In the genomic region with DNA sequence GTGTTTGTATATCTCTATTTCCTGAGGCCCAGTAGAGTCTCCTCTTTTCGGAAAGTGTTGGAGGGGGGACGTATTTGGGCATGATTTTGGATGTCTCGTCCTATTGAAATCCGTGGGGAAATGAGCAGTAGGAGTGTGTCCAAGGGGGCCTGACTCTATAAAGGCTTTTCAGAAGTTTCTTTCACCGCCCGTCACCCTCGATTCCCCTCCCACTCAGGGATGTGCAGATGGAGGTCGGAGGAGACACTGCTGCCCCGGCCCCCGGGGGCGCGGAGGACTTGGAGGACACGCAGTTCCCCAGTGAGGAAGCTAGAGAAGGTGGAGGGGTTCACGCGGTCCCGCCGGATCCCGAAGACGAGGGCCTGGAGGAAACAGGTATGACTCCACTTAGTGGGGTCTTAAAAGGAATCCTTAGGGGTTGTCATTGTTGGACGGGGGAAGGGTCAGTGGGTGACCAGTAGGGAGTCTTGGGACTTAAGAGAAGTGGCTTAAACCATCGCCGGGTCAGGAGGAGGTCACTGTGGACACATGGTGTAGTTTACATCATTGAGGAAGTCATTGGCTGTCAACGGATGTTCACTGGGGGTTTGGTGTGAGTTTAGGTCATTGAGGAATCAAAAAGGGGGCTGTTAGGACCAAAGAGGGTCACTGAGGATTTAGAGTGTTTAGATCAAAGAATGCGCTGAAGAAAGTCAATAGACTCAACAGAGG, we compare ENCODE assay signal across 8 cellular contexts. TPM values are rescaled to one million over a fixed set of nuclear protein-coding genes. Genes with fewer than 3 reads are reported as not detected.
A peak's percentile ranks its signal among the peaks of the same experiment; 100 is the strongest.
DNase-seq lines count a peak whose midpoint lies in the region; ATAC-seq and TF ChIP-seq lines count a peak whose summit lies in the region.

No MANE protein-coding gene starts in this region.

- H3K9me2 ChIP-seq in Loucy (replicated peaks; ENCODE audit: low read depth, low read length) = no peaks in the 10 kb centered on the region

- WGBS in right cardiac atrium = 5% methylated on average over 24 of the region's 24 CpGs

- peak overlapping the region; percentile 94 for H3K4me2 ChIP-seq in Loucy (ENCODE audit: low read depth, low read length, poor library complexity, severe bottlenecking)

- no peaks in the 10 kb centered on the region for H3F3A ChIP-seq in Loucy (ENCODE audit: low read depth)

- H3K79me2 ChIP-seq in Loucy (ENCODE audit: insufficient read depth, low read length) = peaks cover 48% of the 10 kb centered on the region

- H3K27me3 ChIP-seq in Loucy (ENCODE audit: insufficient read depth, low read length, poor library complexity, severe bottlenecking) = no peaks in the 10 kb centered on the region
- no peaks in the 10 kb centered on the region for H3K27me3 ChIP-seq in right cardiac atrium (ENCODE audit: control insufficient read depth, insufficient read depth)
- H3K27me3 ChIP-seq in skeletal muscle tissue (ENCODE audit: control insufficient read depth in 3 of 3, insufficient read depth in 3 of 3, low read length in 3 of 3) = no peaks in the 10 kb centered on the region

- H3K27ac ChIP-seq in right cardiac atrium (ENCODE audit: low read length) (peak overlapping the region; percentile 100), skeletal muscle tissue (ENCODE audit: low read depth, low read length) (peak overlapping the region; percentile 94)

- peaks cover 29% of the 10 kb centered on the region for H3K4me1 ChIP-seq in Loucy (ENCODE audit: insufficient read depth, low read length, poor library complexity, severe bottlenecking)
- H3K4me1 ChIP-seq in right cardiac atrium (ENCODE audit: control insufficient read depth, insufficient read depth, low read length) = peaks cover 2% of the 10 kb centered on the region
- peaks cover 8 to 23% (median 12%) of the 10 kb centered on the region in 3 donors for H3K4me1 ChIP-seq in skeletal muscle tissue (ENCODE audit: control insufficient read depth in 3 of 3, insufficient read depth in 3 of 3, low read length in 3 of 3)

- intact Hi-C loops in right cardiac atrium (cut with DNase I) = no loop called here

- H3K9ac ChIP-seq in Loucy (ENCODE audit: low read depth, low read length, poor library complexity, severe bottlenecking) = peak overlapping the region; percentile 95
- peak overlapping the region; percentile 89 to 98 (median 89) for H3K9ac ChIP-seq in skeletal muscle tissue (ENCODE audit: low read depth in 1 of 3, low read length in 3 of 3)

- peak overlapping the region; percentile 87 for H2AFZ ChIP-seq in Loucy (ENCODE audit: low read length)

- H3K36me3 ChIP-seq in Loucy (ENCODE audit: insufficient read depth, low read length) = peaks cover 15% of the 10 kb centered on the region; the same call in 1 of the 2 replicates
- H3K36me3 ChIP-seq in skeletal muscle tissue (ENCODE audit: control insufficient read depth in 3 of 3, insufficient read depth in 3 of 3, low read length in 3 of 3) = peaks cover 27 to 34% (median 28%) of the 10 kb centered on the region in 3 donors

- peak; percentile 47 for DNase-seq in activated CD4-positive, CD25-positive, alpha-beta regulatory T cell treated with anti-CD3 and anti-CD28 coated beads, Interleukin-2, amount 50 U/mL, for 72 hours
- no peak for DNase-seq in activated CD4-positive, CD25-positive, alpha-beta regulatory T cell (lab: John Stamatoyannopoulos, UW)
- peak; percentile 34 for DNase-seq in activated naive CD4-positive, alpha-beta T cell treated with anti-CD3 and anti-CD28 coated beads, Interleukin-2, amount 50 U/mL, for 16 hours
- DNase-seq in right cardiac atrium = peak; percentile 32 to 68 (median 64)

- TF ChIP-seq CTCF in Loucy (conservative IDR thresholded peaks at IDR 0.05; ENCODE audit: low read length) = no peak

- peaks cover 38% of the 10 kb centered on the region for H4K20me1 ChIP-seq in Loucy (ENCODE audit: insufficient read depth, low read length, poor library complexity, severe bottlenecking)

- H3K9me3 ChIP-seq in Loucy (ENCODE audit: insufficient read depth, low read depth, low read length) (no peaks in the 10 kb centered on the region), right cardiac atrium (ENCODE audit: control insufficient read depth, low read length) (no peaks in the 10 kb centered on the region), skeletal muscle tissue (ENCODE audit: control insufficient read depth in 3 of 3, low read length in 3 of 3) (no peaks in the 10 kb centered on the region)

- ATAC-seq in right cardiac atrium (peak in 1 of 2 donors; percentile 2), GM18861 (IDR thresholded peaks at IDR 0.05; ENCODE audit: unreplicated experiment) (no peak), HG02678 (IDR thresholded peaks at IDR 0.05; ENCODE audit: unreplicated experiment) (no peak)

- peak overlapping the region; percentile 99 for H3K4me3 ChIP-seq in Loucy (ENCODE audit: low read length, poor library complexity, severe bottlenecking)
- H3K4me3 ChIP-seq in right cardiac atrium (ENCODE audit: low read length) = peak overlapping the region; percentile 91
- peak overlapping the region; percentile 90 to 97 (median 96) for H3K4me3 ChIP-seq in skeletal muscle tissue (ENCODE audit: low read length in 3 of 3)

RNA-seq across cellular contexts. Expression of a gene that starts 0.4 kb away (rescaled TPM):
- total RNA-seq in right cardiac atrium = 10 to 100 TPM; 20.2 to 25.2 (median 23.2) TPM
- polyA plus RNA-seq in right cardiac atrium = 9.1 TPM
- 2.1 TPM for total RNA-seq in skeletal muscle tissue

RNA-seq across cellular contexts. Expression of a gene that starts 7.8 kb away (rescaled TPM):
- total RNA-seq in right cardiac atrium (1 to 10 TPM; 2.2 to 4.5 (median 3.4) TPM), skeletal muscle tissue (0.52 TPM)
- polyA plus RNA-seq in right cardiac atrium = 0.70 TPM

Comparison
In these comparisons a context has a peak if more than half of its experiments do, and no peak if none do; other contexts are left out.
1. DNase-seq: peak in activated CD4-positive, CD25-positive, alpha-beta regulatory T cell treated with anti-CD3 and anti-CD28 coated beads, Interleukin-2, amount 50 U/mL, for 72 hours (single experiment), activated naive CD4-positive, alpha-beta T cell treated with anti-CD3 and anti-CD28 coated beads, Interleukin-2, amount 50 U/mL, for 16 hours (single experiment) and right cardiac atrium (3 of 3); none in activated CD4-positive, CD25-positive, alpha-beta regulatory T cell (0 of 4).
2. Peak in every context shown above with its lines, with median percentiles within 50 percentile points of each other: H3K4me3 ChIP-seq.